Comparison of ENCODE assay signal across 15 cellular contexts in genomic region chr16:85221810-85222150, GRCh38.
"Had no signal": no experiment of that assay in that cellular context is flagged by ENCODE, and none has a peak within 500 bp of the region (broad histone marks: within the 10 kb centered on the region; RNA-seq: fewer than 3 reads in every experiment).

No MANE protein-coding gene starts in this region.

- FAIRE-seq: islet of Langerhans had no signal

- H2AFZ ChIP-seq: parathyroid adenoma had no signal

- H3K9me3 ChIP-seq: tibial nerve had no signal

- H3K36me3 Mint-ChIP-seq: activated naive CD8-positive, alpha-beta T cell treated with anti-CD3 and anti-CD28 coated beads, Interleukin-2, amount 10 ng/mL, durations not matched to agents 7 days and 5 days had no signal

- ATAC-seq: activated CD4-positive, alpha-beta T cell treated with anti-CD3 and anti-CD28 coated beads for 36 hours; activated CD8-positive, alpha-beta T cell treated with anti-CD3 and anti-CD28 coated beads for 36 hours; activated T-cell treated with anti-CD3 and anti-CD28 coated beads, Interleukin-2, amount 50 U/mL, for 72 hours had no signal

- H3K27me3 Mint-ChIP-seq: activated CD4-positive, alpha-beta T cell treated with anti-CD3 and anti-CD28 coated beads for 36 hours; activated CD8-positive, alpha-beta T cell treated with anti-CD3 and anti-CD28 coated beads for 36 hours had no signal

- H3K9ac ChIP-seq: parathyroid adenoma had no signal

- H3K27ac ChIP-seq: parathyroid adenoma, VCaP had no signal

- H3K27me3 ChIP-seq: breast epithelium, tibial nerve had no signal

- H3K4me3 Mint-ChIP-seq: activated CD4-positive, alpha-beta T cell treated with anti-CD3 and anti-CD28 coated beads for 36 hours; activated CD8-positive, alpha-beta T cell treated with anti-CD3 and anti-CD28 coated beads for 36 hours; activated naive CD8-positive, alpha-beta T cell treated with anti-CD3 and anti-CD28 coated beads, Interleukin-2, amount 10 ng/mL, durations not matched to agents 7 days and 5 days; activated T-cell treated with anti-CD3 and anti-CD28 coated beads, Interleukin-2, amount 50 U/mL, for 72 hours had no signal

- DNase-seq: activated CD4-positive, alpha-beta T cell treated with anti-CD3 and anti-CD28 coated beads for 36 hours; activated CD8-positive, alpha-beta memory T cell treated with anti-CD3 and anti-CD28 coated beads, Interleukin-2, amount 50 U/mL, for 4 hours; activated CD8-positive, alpha-beta T cell treated with anti-CD3 and anti-CD28 coated beads for 36 hours; activated naive CD8-positive, alpha-beta T cell treated with anti-CD3 and anti-CD28 coated beads, Interleukin-2, amount 10 ng/mL, durations not matched to agents 7 days and 5 days; activated T-cell treated with anti-CD3 and anti-CD28 coated beads, Interleukin-2, amount 50 U/mL, for 72 hours; dermis blood vessel endothelial cell; glutamatergic neuron; mammary epithelial cell had no signal

- H3K27ac Mint-ChIP-seq: activated CD4-positive, alpha-beta T cell treated with anti-CD3 and anti-CD28 coated beads for 36 hours; activated CD8-positive, alpha-beta T cell treated with anti-CD3 and anti-CD28 coated beads for 36 hours; activated naive CD8-positive, alpha-beta T cell treated with anti-CD3 and anti-CD28 coated beads, Interleukin-2, amount 10 ng/mL, durations not matched to agents 7 days and 5 days; activated T-cell treated with anti-CD3 and anti-CD28 coated beads, Interleukin-2, amount 50 U/mL, for 72 hours had no signal

- H3K4me3 ChIP-seq: breast epithelium, skin epidermis, tibial nerve had no signal

- H3K9me3 Mint-ChIP-seq: activated CD8-positive, alpha-beta T cell treated with anti-CD3 and anti-CD28 coated beads for 36 hours; activated naive CD8-positive, alpha-beta T cell treated with anti-CD3 and anti-CD28 coated beads, Interleukin-2, amount 10 ng/mL, durations not matched to agents 7 days and 5 days; activated T-cell treated with anti-CD3 and anti-CD28 coated beads, Interleukin-2, amount 50 U/mL, for 72 hours; neural crest cell had no signal

- H3K36me3 ChIP-seq: breast epithelium, tibial nerve had no signal
